ENCODE assay signal across 1 cellular context in the genomic region with DNA sequence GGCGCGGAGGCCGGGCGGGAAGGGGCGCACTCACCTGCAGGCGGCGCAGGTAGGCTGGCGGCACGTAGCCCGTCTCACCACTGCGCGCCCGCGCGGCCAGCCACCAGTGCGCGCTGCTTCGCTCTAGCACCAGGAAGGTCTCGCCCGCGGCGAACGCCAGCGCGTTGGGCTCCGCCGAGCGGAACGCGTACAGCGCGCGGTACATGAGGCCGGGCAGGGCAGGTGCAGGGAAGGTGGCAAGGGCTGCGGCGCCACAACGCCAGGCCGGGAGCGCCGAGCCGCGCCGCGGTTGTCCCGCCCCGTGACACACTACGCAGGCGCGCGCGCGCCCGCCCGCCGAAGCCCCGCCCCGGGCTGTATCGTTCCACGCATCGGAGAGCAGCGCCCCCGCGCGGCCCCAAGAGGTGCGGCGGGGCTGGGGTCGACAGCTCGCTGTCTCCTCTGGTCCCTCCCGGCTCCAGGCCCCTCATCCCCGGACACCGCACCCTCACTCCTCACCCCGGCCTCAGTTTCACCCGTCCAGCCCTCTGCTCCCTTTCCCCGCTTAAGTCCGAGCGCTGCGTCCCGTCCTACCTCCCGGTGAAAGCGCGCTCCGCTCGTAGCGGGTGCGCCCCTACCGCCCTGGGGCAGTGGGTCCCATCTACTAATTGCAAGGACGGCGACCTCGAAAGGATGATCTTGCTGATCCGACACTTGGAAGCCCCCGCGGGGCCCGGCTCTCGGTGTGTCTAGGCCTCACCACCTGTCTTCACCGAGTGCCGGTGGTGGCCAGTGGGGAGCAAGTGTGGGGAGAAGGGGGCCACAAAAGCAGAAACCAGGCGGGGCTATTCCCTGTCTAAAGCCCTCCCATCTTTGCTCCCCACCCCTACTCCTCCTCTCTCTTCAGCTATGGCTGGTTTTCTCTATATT.
TF ChIP-seq lines count a peak whose summit lies in the region.

A gene (minus strand): TSS at position 313 of the 909 bp plus-strand sequence. CDS start 108 bp downstream, at position 205.

TF ChIP-seq in K562, 482 proteins besides CTCF, POLR2A, EP300 and RAD21 (continued from another document and continues in another):
- TF ChIP-seq, protein P1, sequence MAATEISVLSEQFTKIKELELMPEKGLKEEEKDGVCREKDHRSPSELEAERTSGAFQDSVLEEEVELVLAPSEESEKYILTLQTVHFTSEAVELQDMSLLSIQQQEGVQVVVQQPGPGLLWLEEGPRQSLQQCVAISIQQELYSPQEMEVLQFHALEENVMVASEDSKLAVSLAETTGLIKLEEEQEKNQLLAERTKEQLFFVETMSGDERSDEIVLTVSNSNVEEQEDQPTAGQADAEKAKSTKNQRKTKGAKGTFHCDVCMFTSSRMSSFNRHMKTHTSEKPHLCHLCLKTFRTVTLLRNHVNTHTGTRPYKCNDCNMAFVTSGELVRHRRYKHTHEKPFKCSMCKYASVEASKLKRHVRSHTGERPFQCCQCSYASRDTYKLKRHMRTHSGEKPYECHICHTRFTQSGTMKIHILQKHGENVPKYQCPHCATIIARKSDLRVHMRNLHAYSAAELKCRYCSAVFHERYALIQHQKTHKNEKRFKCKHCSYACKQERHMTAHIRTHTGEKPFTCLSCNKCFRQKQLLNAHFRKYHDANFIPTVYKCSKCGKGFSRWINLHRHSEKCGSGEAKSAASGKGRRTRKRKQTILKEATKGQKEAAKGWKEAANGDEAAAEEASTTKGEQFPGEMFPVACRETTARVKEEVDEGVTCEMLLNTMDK (IDR thresholded peaks at IDR 0.05; ENCODE audit: borderline replicate concordance, insufficient read depth, low read depth, low read length, poor library complexity, severe bottlenecking) = peak; percentile 89
- TF ChIP-seq PCBP1 (IDR thresholded peaks at IDR 0.05; ENCODE audit: low read depth, low read length, poor library complexity, severe bottlenecking) (no peak), CTBP1 (IDR thresholded peaks at IDR 0.05; ENCODE audit: borderline replicate concordance) (peak; percentile 96), CHD1 (IDR thresholded peaks at IDR 0.05; ENCODE audit: low read length) (no peak), HMGN3 (IDR thresholded peaks at IDR 0.05; ENCODE audit: borderline replicate concordance, extremely low read depth, insufficient read length, low read depth, low read length) (peak; percentile 60), TARDBP (IDR thresholded peaks at IDR 0.05) (0 out of 2 replicates have a peak, but pooled peaks have one; percentile 41), CHCHD3 (CRISPR knock-in tag; IDR thresholded peaks at IDR 0.05) (no peak), CREB1 (IDR thresholded peaks at IDR 0.05) (no peak), CREB1 (CRISPR knock-in tag; IDR thresholded peaks at IDR 0.05) (peak; percentile 58), MEIS2 (IDR thresholded peaks at IDR 0.05; ENCODE audit: partially characterized antibody) (peak; percentile 63), SMC3 (conservative IDR thresholded peaks at IDR 0.05; ENCODE audit: insufficient read depth, low read depth, low read length) (peak; percentile 32; the same call in 1 of the 2 replicates), U2AF1 (optimal IDR thresholded peaks at IDR 0.05; ENCODE audit: low read depth, low read length) (peak; percentile 60), ZEB2 (IDR thresholded peaks at IDR 0.05) (peak; percentile 57; the same call in 1 of the 2 replicates), ATF1 (CRISPR knock-in tag; IDR thresholded peaks at IDR 0.05) (no peak), ATF1 (tag; IDR thresholded peaks at IDR 0.05) (peak; percentile 78), KAT7 (CRISPR knock-in tag; IDR thresholded peaks at IDR 0.05; ENCODE audit: borderline replicate concordance) (no peak), CCNT2 (IDR thresholded peaks at IDR 0.05; ENCODE audit: borderline replicate concordance, extremely low read depth, insufficient read length, low read depth, low read length) (peak; percentile 47), DPF2 (IDR thresholded peaks at IDR 0.05) (no peak), ZBTB7A (IDR thresholded peaks at IDR 0.05; ENCODE audit: borderline replicate concordance, control insufficient read depth, low read depth, low read length) (peak; percentile 78; the same call in 1 of the 2 replicates), PHF8 (IDR thresholded peaks at IDR 0.05; ENCODE audit: borderline replicate concordance, low read length) (peak; percentile 92; the same call in 1 of the 2 replicates), CEBPG (CRISPR knock-in tag; IDR thresholded peaks at IDR 0.05) (no peak), CEBPG (tag; conservative IDR thresholded peaks at IDR 0.05 in 1 of 2, IDR thresholded peaks at IDR 0.05 in 1 of 2) (no peak), SUPT5H (IDR thresholded peaks at IDR 0.05) (peak; percentile 65; the same call in 1 of the 2 replicates), ZFX (CRISPR knock-in tag; IDR thresholded peaks at IDR 0.05) (peak; percentile 59), NONO (IDR thresholded peaks at IDR 0.05; ENCODE audit: low read depth in 2 of 2, low read length in 1 of 2) (peak in 1 of 2 experiments; percentile 55; a peak in 1 of 4 replicates), MBD2 (IDR thresholded peaks at IDR 0.05; ENCODE audit: borderline replicate concordance, low read depth) (0 out of 2 replicates have a peak, but pooled peaks have one; percentile 4), MTA3 (IDR thresholded peaks at IDR 0.05; ENCODE audit: borderline replicate concordance) (0 out of 2 replicates have a peak, but pooled peaks have one; percentile 67)
- TF ChIP-seq, protein P2, sequence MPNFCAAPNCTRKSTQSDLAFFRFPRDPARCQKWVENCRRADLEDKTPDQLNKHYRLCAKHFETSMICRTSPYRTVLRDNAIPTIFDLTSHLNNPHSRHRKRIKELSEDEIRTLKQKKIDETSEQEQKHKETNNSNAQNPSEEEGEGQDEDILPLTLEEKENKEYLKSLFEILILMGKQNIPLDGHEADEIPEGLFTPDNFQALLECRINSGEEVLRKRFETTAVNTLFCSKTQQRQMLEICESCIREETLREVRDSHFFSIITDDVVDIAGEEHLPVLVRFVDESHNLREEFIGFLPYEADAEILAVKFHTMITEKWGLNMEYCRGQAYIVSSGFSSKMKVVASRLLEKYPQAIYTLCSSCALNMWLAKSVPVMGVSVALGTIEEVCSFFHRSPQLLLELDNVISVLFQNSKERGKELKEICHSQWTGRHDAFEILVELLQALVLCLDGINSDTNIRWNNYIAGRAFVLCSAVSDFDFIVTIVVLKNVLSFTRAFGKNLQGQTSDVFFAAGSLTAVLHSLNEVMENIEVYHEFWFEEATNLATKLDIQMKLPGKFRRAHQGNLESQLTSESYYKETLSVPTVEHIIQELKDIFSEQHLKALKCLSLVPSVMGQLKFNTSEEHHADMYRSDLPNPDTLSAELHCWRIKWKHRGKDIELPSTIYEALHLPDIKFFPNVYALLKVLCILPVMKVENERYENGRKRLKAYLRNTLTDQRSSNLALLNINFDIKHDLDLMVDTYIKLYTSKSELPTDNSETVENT (CRISPR knock-in tag; IDR thresholded peaks at IDR 0.05) = peak; percentile 63; the same call in 1 of the 2 replicates
- TF ChIP-seq, protein P3, sequence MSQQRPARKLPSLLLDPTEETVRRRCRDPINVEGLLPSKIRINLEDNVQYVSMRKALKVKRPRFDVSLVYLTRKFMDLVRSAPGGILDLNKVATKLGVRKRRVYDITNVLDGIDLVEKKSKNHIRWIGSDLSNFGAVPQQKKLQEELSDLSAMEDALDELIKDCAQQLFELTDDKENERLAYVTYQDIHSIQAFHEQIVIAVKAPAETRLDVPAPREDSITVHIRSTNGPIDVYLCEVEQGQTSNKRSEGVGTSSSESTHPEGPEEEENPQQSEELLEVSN (IDR thresholded peaks at IDR 0.05; ENCODE audit: borderline replicate concordance in 1 of 2, extremely low read depth in 1 of 2, insufficient read depth in 1 of 2, insufficient read length in 1 of 2, low read depth in 1 of 2, low read length in 1 of 2, poor library complexity in 1 of 2, severe bottlenecking in 1 of 2) = peak in 1 of 2 experiments; percentile 8
- TF ChIP-seq, protein P4, sequence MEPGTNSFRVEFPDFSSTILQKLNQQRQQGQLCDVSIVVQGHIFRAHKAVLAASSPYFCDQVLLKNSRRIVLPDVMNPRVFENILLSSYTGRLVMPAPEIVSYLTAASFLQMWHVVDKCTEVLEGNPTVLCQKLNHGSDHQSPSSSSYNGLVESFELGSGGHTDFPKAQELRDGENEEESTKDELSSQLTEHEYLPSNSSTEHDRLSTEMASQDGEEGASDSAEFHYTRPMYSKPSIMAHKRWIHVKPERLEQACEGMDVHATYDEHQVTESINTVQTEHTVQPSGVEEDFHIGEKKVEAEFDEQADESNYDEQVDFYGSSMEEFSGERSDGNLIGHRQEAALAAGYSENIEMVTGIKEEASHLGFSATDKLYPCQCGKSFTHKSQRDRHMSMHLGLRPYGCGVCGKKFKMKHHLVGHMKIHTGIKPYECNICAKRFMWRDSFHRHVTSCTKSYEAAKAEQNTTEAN (CRISPR knock-in tag; IDR thresholded peaks at IDR 0.05) = no peak
- TF ChIP-seq, protein P5, sequence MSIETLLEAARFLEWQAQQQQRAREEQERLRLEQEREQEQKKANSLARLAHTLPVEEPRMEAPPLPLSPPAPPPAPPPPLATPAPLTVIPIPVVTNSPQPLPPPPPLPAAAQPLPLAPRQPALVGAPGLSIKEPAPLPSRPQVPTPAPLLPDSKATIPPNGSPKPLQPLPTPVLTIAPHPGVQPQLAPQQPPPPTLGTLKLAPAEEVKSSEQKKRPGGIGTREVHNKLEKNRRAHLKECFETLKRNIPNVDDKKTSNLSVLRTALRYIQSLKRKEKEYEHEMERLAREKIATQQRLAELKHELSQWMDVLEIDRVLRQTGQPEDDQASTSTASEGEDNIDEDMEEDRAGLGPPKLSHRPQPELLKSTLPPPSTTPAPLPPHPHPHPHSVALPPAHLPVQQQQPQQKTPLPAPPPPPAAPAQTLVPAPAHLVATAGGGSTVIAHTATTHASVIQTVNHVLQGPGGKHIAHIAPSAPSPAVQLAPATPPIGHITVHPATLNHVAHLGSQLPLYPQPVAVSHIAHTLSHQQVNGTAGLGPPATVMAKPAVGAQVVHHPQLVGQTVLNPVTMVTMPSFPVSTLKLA (conservative IDR thresholded peaks at IDR 0.05) = peak in 1 of 2 experiments; percentile 41; a peak in 1 of 4 replicates
- TF ChIP-seq, protein P6, sequence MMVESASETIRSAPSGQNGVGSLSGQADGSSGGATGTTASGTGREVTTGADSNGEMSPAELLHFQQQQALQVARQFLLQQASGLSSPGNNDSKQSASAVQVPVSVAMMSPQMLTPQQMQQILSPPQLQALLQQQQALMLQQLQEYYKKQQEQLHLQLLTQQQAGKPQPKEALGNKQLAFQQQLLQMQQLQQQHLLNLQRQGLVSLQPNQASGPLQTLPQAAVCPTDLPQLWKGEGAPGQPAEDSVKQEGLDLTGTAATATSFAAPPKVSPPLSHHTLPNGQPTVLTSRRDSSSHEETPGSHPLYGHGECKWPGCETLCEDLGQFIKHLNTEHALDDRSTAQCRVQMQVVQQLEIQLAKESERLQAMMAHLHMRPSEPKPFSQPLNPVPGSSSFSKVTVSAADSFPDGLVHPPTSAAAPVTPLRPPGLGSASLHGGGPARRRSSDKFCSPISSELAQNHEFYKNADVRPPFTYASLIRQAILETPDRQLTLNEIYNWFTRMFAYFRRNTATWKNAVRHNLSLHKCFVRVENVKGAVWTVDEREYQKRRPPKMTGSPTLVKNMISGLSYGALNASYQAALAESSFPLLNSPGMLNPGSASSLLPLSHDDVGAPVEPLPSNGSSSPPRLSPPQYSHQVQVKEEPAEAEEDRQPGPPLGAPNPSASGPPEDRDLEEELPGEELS (CRISPR knock-in tag; IDR thresholded peaks at IDR 0.05; ENCODE audit: borderline replicate concordance) = 0 out of 2 replicates have a peak, but pooled peaks have one; percentile 34
- TF ChIP-seq, protein P7, sequence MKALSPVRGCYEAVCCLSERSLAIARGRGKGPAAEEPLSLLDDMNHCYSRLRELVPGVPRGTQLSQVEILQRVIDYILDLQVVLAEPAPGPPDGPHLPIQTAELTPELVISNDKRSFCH (CRISPR knock-in tag; IDR thresholded peaks at IDR 0.05) = no peak
- TF ChIP-seq, protein P7 (tag; IDR thresholded peaks at IDR 0.05) = no peak
- TF ChIP-seq, protein P8, sequence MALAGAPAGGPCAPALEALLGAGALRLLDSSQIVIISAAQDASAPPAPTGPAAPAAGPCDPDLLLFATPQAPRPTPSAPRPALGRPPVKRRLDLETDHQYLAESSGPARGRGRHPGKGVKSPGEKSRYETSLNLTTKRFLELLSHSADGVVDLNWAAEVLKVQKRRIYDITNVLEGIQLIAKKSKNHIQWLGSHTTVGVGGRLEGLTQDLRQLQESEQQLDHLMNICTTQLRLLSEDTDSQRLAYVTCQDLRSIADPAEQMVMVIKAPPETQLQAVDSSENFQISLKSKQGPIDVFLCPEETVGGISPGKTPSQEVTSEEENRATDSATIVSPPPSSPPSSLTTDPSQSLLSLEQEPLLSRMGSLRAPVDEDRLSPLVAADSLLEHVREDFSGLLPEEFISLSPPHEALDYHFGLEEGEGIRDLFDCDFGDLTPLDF (CRISPR knock-in tag; IDR thresholded peaks at IDR 0.05) = peak; percentile 71; the same call in 1 of the 2 replicates
- TF ChIP-seq, protein P9, sequence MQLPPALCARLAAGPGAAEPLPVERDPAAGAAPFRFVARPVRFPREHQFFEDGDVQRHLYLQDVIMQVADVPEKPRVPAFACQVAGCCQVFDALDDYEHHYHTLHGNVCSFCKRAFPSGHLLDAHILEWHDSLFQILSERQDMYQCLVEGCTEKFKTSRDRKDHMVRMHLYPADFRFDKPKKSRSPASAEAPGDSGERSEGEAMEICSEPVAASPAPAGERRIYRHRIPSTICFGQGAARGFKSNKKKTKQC (CRISPR knock-in tag; IDR thresholded peaks at IDR 0.05) = peak; percentile 32; the same call in 1 of the 2 replicates
- TF ChIP-seq, protein P10, sequence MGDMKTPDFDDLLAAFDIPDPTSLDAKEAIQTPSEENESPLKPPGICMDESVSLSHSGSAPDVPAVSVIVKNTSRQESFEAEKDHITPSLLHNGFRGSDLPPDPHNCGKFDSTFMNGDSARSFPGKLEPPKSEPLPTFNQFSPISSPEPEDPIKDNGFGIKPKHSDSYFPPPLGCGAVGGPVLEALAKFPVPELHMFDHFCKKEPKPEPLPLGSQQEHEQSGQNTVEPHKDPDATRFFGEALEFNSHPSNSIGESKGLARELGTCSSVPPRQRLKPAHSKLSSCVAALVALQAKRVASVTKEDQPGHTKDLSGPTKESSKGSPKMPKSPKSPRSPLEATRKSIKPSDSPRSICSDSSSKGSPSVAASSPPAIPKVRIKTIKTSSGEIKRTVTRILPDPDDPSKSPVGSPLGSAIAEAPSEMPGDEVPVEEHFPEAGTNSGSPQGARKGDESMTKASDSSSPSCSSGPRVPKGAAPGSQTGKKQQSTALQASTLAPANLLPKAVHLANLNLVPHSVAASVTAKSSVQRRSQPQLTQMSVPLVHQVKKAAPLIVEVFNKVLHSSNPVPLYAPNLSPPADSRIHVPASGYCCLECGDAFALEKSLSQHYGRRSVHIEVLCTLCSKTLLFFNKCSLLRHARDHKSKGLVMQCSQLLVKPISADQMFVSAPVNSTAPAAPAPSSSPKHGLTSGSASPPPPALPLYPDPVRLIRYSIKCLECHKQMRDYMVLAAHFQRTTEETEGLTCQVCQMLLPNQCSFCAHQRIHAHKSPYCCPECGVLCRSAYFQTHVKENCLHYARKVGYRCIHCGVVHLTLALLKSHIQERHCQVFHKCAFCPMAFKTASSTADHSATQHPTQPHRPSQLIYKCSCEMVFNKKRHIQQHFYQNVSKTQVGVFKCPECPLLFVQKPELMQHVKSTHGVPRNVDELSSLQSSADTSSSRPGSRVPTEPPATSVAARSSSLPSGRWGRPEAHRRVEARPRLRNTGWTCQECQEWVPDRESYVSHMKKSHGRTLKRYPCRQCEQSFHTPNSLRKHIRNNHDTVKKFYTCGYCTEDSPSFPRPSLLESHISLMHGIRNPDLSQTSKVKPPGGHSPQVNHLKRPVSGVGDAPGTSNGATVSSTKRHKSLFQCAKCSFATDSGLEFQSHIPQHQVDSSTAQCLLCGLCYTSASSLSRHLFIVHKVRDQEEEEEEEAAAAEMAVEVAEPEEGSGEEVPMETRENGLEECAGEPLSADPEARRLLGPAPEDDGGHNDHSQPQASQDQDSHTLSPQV (IDR thresholded peaks at IDR 0.05) = 0 out of 2 replicates have a peak, but pooled peaks have one; percentile 25
